ENCODE assay signal across 8 cellular contexts in the genomic region with DNA sequence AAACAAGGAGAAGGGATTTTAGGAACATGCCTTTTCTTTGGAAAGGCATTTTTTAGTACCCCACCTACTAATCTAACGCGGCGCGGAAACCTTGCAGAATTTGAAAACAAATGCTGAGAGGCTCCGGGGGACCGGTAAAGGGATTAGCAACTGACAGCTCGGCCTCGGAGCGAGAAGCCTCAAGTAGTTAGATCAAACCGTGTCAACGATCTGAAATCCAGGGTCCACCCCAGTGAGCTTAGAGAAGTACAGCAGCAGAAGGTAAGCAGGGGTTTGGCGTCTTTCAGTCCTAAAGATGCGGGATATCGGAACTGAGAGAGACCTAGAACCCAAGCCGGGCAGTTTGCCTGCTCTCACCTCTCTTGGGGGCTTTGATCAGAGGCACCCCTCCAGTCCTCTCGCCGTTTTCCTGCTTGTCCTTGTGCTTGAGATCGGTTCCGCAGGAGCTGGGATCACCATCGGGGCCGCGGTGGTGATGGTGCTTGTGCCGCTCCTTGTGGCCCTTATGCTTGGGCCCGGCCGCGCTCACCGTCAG. TPM values are rescaled to one million over a fixed set of nuclear protein-coding genes. Genes with fewer than 3 reads are reported as not detected.
DNase-seq lines count a peak whose midpoint lies in the region; ATAC-seq, FAIRE-seq and TF ChIP-seq lines count a peak whose summit lies in the region.

No MANE protein-coding gene starts in this region.

- POLR2A ChIA-PET in MCF 10A (lab: Yijun Ruan, JAX): interaction anchor here (0.6 to 2.8 kb wide), 25 partner anchors 10 to 858 kb away, joined by 3 to 49 read pairs (median 4); a partner anchor contains a TSS

- no peaks in the 10 kb centered on the region for H3K27me3 ChIP-seq in keratinocyte (ENCODE audit: control insufficient read depth, extremely low read depth, insufficient read depth, low read length)

- CTCF ChIA-PET in activated CD8-positive, alpha-beta memory T cell treated with anti-CD3 and anti-CD28 coated beads, Interleukin-2, amount 10 ng/mL, durations not matched to agents 7 days and 5 days (lab: Charles Lee): interaction anchor here (0.6 to 2.0 kb wide), 7 partner anchors 10 to 141 kb away, joined by 3 to 7 read pairs (median 5); a partner anchor contains a TSS
- CTCF ChIA-PET in MCF 10A (lab: Yijun Ruan, JAX): interaction anchor here (1.1 to 1.6 kb wide), 3 partner anchors 20 to 672 kb away, joined by 3 to 4 read pairs (median 4); no protein-coding TSS in a partner anchor

- H3K27ac ChIP-seq in keratinocyte (ENCODE audit: control insufficient read depth, insufficient read depth, low read length): peak overlapping the region; percentile 78

- peak overlapping the region; percentile 61 for H2AFZ ChIP-seq in keratinocyte (ENCODE audit: control insufficient read depth, low read length)

- H3K9me1 ChIP-seq in keratinocyte (ENCODE audit: control insufficient read depth, extremely low read depth, insufficient read depth, low read length): no peaks in the 10 kb centered on the region

- intact Hi-C loops in MCF 10A (cut with micrococcal nuclease): no loop called here

- DNase-seq in activated CD8-positive, alpha-beta memory T cell treated with anti-CD3 and anti-CD28 coated beads, Interleukin-2, amount 10 ng/mL, durations not matched to agents 7 days and 5 days: no peak
- DNase-seq in activated CD8-positive, alpha-beta memory T cell treated with anti-CD3 and anti-CD28 coated beads, Interleukin-2, amount 50 U/mL, for 48 hours: no peak
- peak; percentile 64 for DNase-seq in RKO (ENCODE audit: low spot score)
- DNase-seq in MCF 10A (ENCODE audit: unreplicated experiment): peak; percentile 36
- no peak for DNase-seq in keratinocyte (ENCODE audit: low read depth, low spot score)
- DNase-seq in stimulated activated CD4-positive, alpha-beta T cell treated with anti-CD3 and anti-CD28 coated beads, Interleukin-1b, Interleukin-23, amount 100 ng/mL, for 24 hours (ENCODE audit: low read depth in 4 of 4, low spot score in 1 of 4): peak in 3 of 4 experiments; percentile 4 to 16 (median 4)

- H3K79me2 ChIP-seq in keratinocyte (ENCODE audit: control insufficient read depth, insufficient read depth, low read length): peaks cover 52% of the 10 kb centered on the region

- dilution Hi-C loops in keratinocyte (cut with MboI; ENCODE audit: extremely low pct_ligation_motif_present, low sequenced_read_pairs): no loop called here

- peak; percentile 0 for ATAC-seq in activated CD8-positive, alpha-beta memory T cell treated with anti-CD3 and anti-CD28 coated beads, Interleukin-2, amount 10 ng/mL, durations not matched to agents 7 days and 5 days
- ATAC-seq in HG02973 (IDR thresholded peaks at IDR 0.05; ENCODE audit: unreplicated experiment) (peak; percentile 34), HG02938 (IDR thresholded peaks at IDR 0.05; ENCODE audit: unreplicated experiment) (no peak)

- no peak for TF ChIP-seq CTCF in MCF 10A (IDR thresholded peaks at IDR 0.05; ENCODE audit: unreplicated experiment)
- no peak for TF ChIP-seq CTCF in keratinocyte (optimal IDR thresholded peaks at IDR 0.05 in 1 of 3, IDR thresholded peaks at IDR 0.05 in 1 of 3, conservative IDR thresholded peaks at IDR 0.05 in 1 of 3; ENCODE audit: extremely low read depth in 1 of 3, insufficient read depth in 2 of 3, low read length in 3 of 3)

- H3K9me3 Mint-ChIP-seq in activated CD8-positive, alpha-beta memory T cell treated with anti-CD3 and anti-CD28 coated beads, Interleukin-2, amount 10 ng/mL, durations not matched to agents 7 days and 5 days (ENCODE audit: low read depth): no peaks in the 10 kb centered on the region
- H3K9me3 Mint-ChIP-seq in MCF 10A (ENCODE audit: unreplicated experiment): no peaks in the 10 kb centered on the region

- H4K20me1 ChIP-seq in keratinocyte (ENCODE audit: control insufficient read depth, extremely low read depth, insufficient read depth, low read length): no peaks in the 10 kb centered on the region

- no peaks in the 10 kb centered on the region for H3K27me3 Mint-ChIP-seq in activated CD8-positive, alpha-beta memory T cell treated with anti-CD3 and anti-CD28 coated beads, Interleukin-2, amount 10 ng/mL, durations not matched to agents 7 days and 5 days
- no peaks in the 10 kb centered on the region for H3K27me3 Mint-ChIP-seq in MCF 10A (ENCODE audit: insufficient read depth, unreplicated experiment)

- peak overlapping the region; percentile 90 for H3K9ac ChIP-seq in keratinocyte (ENCODE audit: control insufficient read depth, extremely low read depth, insufficient read depth, low read length)

- no peaks in the 10 kb centered on the region for H3K9me3 ChIP-seq in keratinocyte (ENCODE audit: control insufficient read depth, low read depth, low read length)

- H3K4me2 ChIP-seq in keratinocyte (ENCODE audit: control insufficient read depth, extremely low read depth, insufficient read depth, low read depth, low read length): peak overlapping the region; percentile 87

- no peaks in the 10 kb centered on the region for H3K36me3 ChIP-seq in keratinocyte (ENCODE audit: control insufficient read depth in 2 of 2, extremely low read depth in 1 of 2, insufficient read depth in 2 of 2, low read length in 2 of 2)

- H3K4me3 ChIP-seq in keratinocyte (ENCODE audit: control insufficient read depth in 2 of 3, extremely low read depth in 1 of 3, insufficient read depth in 2 of 3, low read depth in 1 of 3, low read length in 3 of 3): peak overlapping the region; percentile 94 to 99 (median 98)

- peak overlapping the region; percentile 83 for H3K4me3 Mint-ChIP-seq in activated CD8-positive, alpha-beta memory T cell treated with anti-CD3 and anti-CD28 coated beads, Interleukin-2, amount 10 ng/mL, durations not matched to agents 7 days and 5 days
- H3K4me3 Mint-ChIP-seq in MCF 10A (ENCODE audit: unreplicated experiment): peak overlapping the region; percentile 94

- BruUV-seq in MCF 10A (replicated peaks; lab: Mats Ljungman, UMichigan): no TSS peak

- peaks cover 24% of the 10 kb centered on the region for H3K4me1 ChIP-seq in keratinocyte (ENCODE audit: control insufficient read depth, extremely low read depth, insufficient read depth, low read length)

- H3K36me3 Mint-ChIP-seq in activated CD8-positive, alpha-beta memory T cell treated with anti-CD3 and anti-CD28 coated beads, Interleukin-2, amount 10 ng/mL, durations not matched to agents 7 days and 5 days: peaks cover 32% of the 10 kb centered on the region
- peaks cover 18% of the 10 kb centered on the region for H3K36me3 Mint-ChIP-seq in MCF 10A (ENCODE audit: insufficient read depth, unreplicated experiment)

- H3K27ac Mint-ChIP-seq in activated CD8-positive, alpha-beta memory T cell treated with anti-CD3 and anti-CD28 coated beads, Interleukin-2, amount 10 ng/mL, durations not matched to agents 7 days and 5 days: peak overlapping the region; percentile 92
- peak overlapping the region; percentile 88 for H3K27ac Mint-ChIP-seq in MCF 10A (ENCODE audit: low read depth, unreplicated experiment)

- FAIRE-seq in keratinocyte (lab: Jason Lieb, UNC): no peak

- H3K4me1 Mint-ChIP-seq in activated CD8-positive, alpha-beta memory T cell treated with anti-CD3 and anti-CD28 coated beads, Interleukin-2, amount 10 ng/mL, durations not matched to agents 7 days and 5 days: peaks cover 28% of the 10 kb centered on the region
- H3K4me1 Mint-ChIP-seq in MCF 10A (ENCODE audit: insufficient read depth, unreplicated experiment): peaks cover 22% of the 10 kb centered on the region

RNA-seq across cellular contexts. Expression of a gene that starts 0.9 kb away (rescaled TPM):
- total RNA-seq in activated CD8-positive, alpha-beta memory T cell treated with anti-CD3 and anti-CD28 coated beads, Interleukin-2, amount 10 ng/mL, durations not matched to agents 7 days and 5 days: 10 to 100 TPM; 23.7 to 24.9 TPM
- total RNA-seq in MCF 10A (2022): 11.8 and 15.7 TPM in 2 replicates
- 7.1 to 10.4 TPM (median 9.5 TPM) in 3 replicates for polyA plus RNA-seq in keratinocyte
- polyA plus RNA-seq in keratinocyte (2011; ENCODE audit: low read depth): 14.3 TPM
- 4.1 and 5.5 TPM in 2 replicates for polyA plus RNA-seq in keratinocyte (2011; cell fraction: cytosol; rRNA removed)
- polyA plus RNA-seq in keratinocyte (2011; cell fraction: nucleus; rRNA removed): 7.8 and 11.9 TPM in 2 replicates
- 7.0 and 7.2 TPM in 2 replicates for polyA plus RNA-seq in keratinocyte (2012; ENCODE audit: low replicate concordance)
- polyA minus RNA-seq in keratinocyte: 2.1 to 56.2 TPM (median 21.1 TPM) in 3 replicates
- 8.4 TPM for polyA minus RNA-seq in keratinocyte (2011; cell fraction: cytosol; rRNA and poly(A)+ RNA removed)
- 16.1 and 30.9 TPM in 2 replicates for polyA minus RNA-seq in keratinocyte (2011; cell fraction: nucleus; rRNA and poly(A)+ RNA removed)

RNA-seq across cellular contexts. Expression of a gene that starts 52.1 kb away (rescaled TPM):
- 10 to 100 TPM; 27.8 to 30.4 TPM for total RNA-seq in activated CD8-positive, alpha-beta memory T cell treated with anti-CD3 and anti-CD28 coated beads, Interleukin-2, amount 10 ng/mL, durations not matched to agents 7 days and 5 days
- total RNA-seq in MCF 10A (2022): 8.4 and 13.0 TPM in 2 replicates
- polyA plus RNA-seq in keratinocyte: 4.4 to 6.8 TPM (median 5.1 TPM) in 3 replicates
- polyA plus RNA-seq in keratinocyte (2011; ENCODE audit: low read depth): 1.7 TPM
- 3.3 and 4.1 TPM in 2 replicates for polyA plus RNA-seq in keratinocyte (2011; cell fraction: cytosol; rRNA removed)
- 5.5 and 5.8 TPM in 2 replicates for polyA plus RNA-seq in keratinocyte (2011; cell fraction: nucleus; rRNA removed)
- polyA plus RNA-seq in keratinocyte (2012; ENCODE audit: low replicate concordance): 2.1 and 8.9 TPM in 2 replicates
- polyA minus RNA-seq in keratinocyte: 4.3 to 5.9 TPM (median 4.5 TPM) in 3 replicates
- polyA minus RNA-seq in keratinocyte (2011; cell fraction: cytosol; rRNA and poly(A)+ RNA removed): 5.4 TPM
- 8.0 and 9.9 TPM in 2 replicates for polyA minus RNA-seq in keratinocyte (2011; cell fraction: nucleus; rRNA and poly(A)+ RNA removed)

Comparison
In these comparisons a context has a peak if more than half of its experiments do, and no peak if none do; other contexts are left out.
1. DNase-seq: peak in RKO (single experiment), MCF 10A (single experiment) and stimulated activated CD4-positive, alpha-beta T cell treated with anti-CD3 and anti-CD28 coated beads, Interleukin-1b, Interleukin-23, amount 100 ng/mL, for 24 hours (3 of 4); none in activated CD8-positive, alpha-beta memory T cell treated with anti-CD3 and anti-CD28 coated beads, Interleukin-2, amount 10 ng/mL, durations not matched to agents 7 days and 5 days (single experiment), activated CD8-positive, alpha-beta memory T cell treated with anti-CD3 and anti-CD28 coated beads, Interleukin-2, amount 50 U/mL, for 48 hours (single experiment) and keratinocyte (single experiment).